8 cellular contexts compared by ENCODE assay signal in the genomic region with DNA sequence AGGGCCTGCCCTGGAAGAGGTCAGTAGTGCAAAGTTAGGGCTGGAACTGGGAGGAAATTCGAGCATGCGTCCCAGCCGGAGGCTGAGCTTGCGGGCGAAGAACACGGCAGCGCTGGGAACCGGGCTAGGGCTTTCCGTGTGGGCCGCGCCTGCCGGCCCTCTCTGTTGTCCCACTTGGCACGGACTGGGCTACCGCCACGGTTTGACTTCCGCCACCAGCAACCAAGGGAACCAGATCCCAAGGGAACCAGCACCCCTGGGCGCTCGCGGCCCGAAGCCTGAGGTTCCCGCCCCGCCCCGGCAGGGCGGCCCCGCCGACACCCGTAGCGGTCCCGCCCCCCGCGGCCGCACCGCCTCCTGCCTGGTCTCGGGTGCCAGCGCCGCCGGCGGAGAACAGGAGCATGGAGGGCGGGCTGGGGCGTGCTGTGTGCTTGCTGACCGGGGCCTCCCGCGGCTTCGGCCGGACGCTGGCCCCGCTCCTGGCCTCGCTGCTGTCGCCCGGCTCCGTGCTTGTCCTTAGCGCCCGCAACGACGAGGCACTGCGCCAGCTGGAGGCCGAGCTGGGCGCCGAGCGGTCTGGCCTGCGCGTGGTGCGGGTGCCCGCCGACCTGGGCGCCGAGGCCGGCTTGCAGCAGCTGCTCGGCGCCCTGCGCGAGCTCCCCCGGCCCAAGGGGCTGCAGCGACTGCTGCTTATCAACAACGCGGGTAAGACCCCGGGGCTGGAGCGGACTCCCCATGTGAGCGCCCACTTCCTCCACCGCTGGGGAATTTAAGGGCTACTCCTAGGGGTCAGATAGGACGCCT. TPM values are rescaled to one million over a fixed set of nuclear protein-coding genes. Genes with fewer than 3 reads are reported as not detected.
DNase-seq lines count a peak whose midpoint lies in the region; ATAC-seq and TF ChIP-seq lines count a peak whose summit lies in the region.

A gene (plus strand): TSS at position 377 of the 804 bp plus-strand sequence. CDS start 25 bp downstream, at position 402.

- H3K4me3 ChIP-seq in Peyer's patch (peak within 1 kb of the TSS; percentile 54 to 94 (median 76)), fibroblast of villous mesenchyme (ENCODE audit: low read depth, low read length) (peak within 1 kb of the TSS; percentile 80), suprapubic skin (peak within 1 kb of the TSS; percentile 60)

- H3K36me3 Mint-ChIP-seq in nephron (ENCODE audit: low read depth): no peaks in the 10 kb centered on the region

- 0% methylated on average over 14 of the region's 81 CpGs for WGBS in suprapubic skin

- TF ChIP-seq POLR2A in Peyer's patch (IDR thresholded peaks at IDR 0.05) (peak in 1 of 2 donors; percentile 27), suprapubic skin (IDR thresholded peaks at IDR 0.05) (no peak)

- H3K9me3 ChIP-seq in Peyer's patch (no peaks in the 10 kb centered on the region), suprapubic skin (no peaks in the 10 kb centered on the region)

- peak in 2 of 6 experiments; percentile 10 to 14 for TF ChIP-seq CTCF in Peyer's patch (IDR thresholded peaks at IDR 0.05)
- no peak for TF ChIP-seq CTCF in fibroblast of villous mesenchyme (IDR thresholded peaks at IDR 0.05; ENCODE audit: insufficient read depth, low read depth, low read length)
- TF ChIP-seq CTCF in nephron (IDR thresholded peaks at IDR 0.05; ENCODE audit: unreplicated experiment in 3 of 3): no peak
- TF ChIP-seq CTCF in suprapubic skin (IDR thresholded peaks at IDR 0.05): no peak

- peaks cover 0 to 31% (median 3%) of the 10 kb centered on the region in 4 donors for H3K4me1 ChIP-seq in Peyer's patch
- H3K4me1 ChIP-seq in suprapubic skin: peaks cover 24% of the 10 kb centered on the region

- no peak within 1 kb of the TSS for H3K27ac Mint-ChIP-seq in nephron

- peak within 1 kb of the TSS; percentile 83 to 86 (median 86) for H3K4me3 Mint-ChIP-seq in nephron

- peak within 1 kb of the TSS; percentile 65 to 92 (median 80) for H3K27ac ChIP-seq in Peyer's patch
- H3K27ac ChIP-seq in suprapubic skin: peak within 1 kb of the TSS; percentile 39

- H3K36me3 ChIP-seq in Peyer's patch (peaks cover 0 to 10% (median 0%) of the 10 kb centered on the region in 3 donors), suprapubic skin (peaks cover 10% of the 10 kb centered on the region)

- H3K4me1 Mint-ChIP-seq in nephron: no peaks in the 10 kb centered on the region

- H3K27me3 ChIP-seq in Peyer's patch: no peaks in the 10 kb centered on the region
- peaks cover 4% of the 10 kb centered on the region for H3K27me3 ChIP-seq in suprapubic skin

- no peaks in the 10 kb centered on the region for H3K9me3 Mint-ChIP-seq in nephron

- no peak for TF ChIP-seq EP300 in suprapubic skin (IDR thresholded peaks at IDR 0.05)

- DNase-seq in DMS153 (lab: John Stamatoyannopoulos, UW) (peak; percentile 84), HT1080 (ENCODE audit: low read depth) (peak; percentile 65), Peyer's patch (peak; percentile 42 to 89 (median 87)), fibroblast of villous mesenchyme (ENCODE audit: low read depth) (peak; percentile 54), suprapubic skin (ENCODE audit: low spot score in 2 of 2) (peak in 1 of 2 donors; percentile 81)
- peak; percentile 86 for DNase-seq in activated effector memory CD4-positive, alpha-beta T cell treated with anti-CD3 and anti-CD28 coated beads, Interleukin-2, amount 50 U/mL, for 16 hours

- peaks cover 77% of the 10 kb centered on the region for H3K27me3 Mint-ChIP-seq in nephron (ENCODE audit: low read depth)

- peak; percentile 87 for ATAC-seq in GM21381 (IDR thresholded peaks at IDR 0.05; ENCODE audit: unreplicated experiment)

RNA-seq across cellular contexts. Expression of the gene that starts here (rescaled TPM):
- total RNA-seq in HT1080 (2014; rRNA removed; shearing (Covaris generic)): 62.4 and 64.4 TPM in 2 replicates
- polyA plus RNA-seq in HT1080 (2015; cell fraction: cytosol; rRNA removed): 43.3 and 48.2 TPM in 2 replicates
- 24.9 and 26.2 TPM in 2 replicates for polyA plus RNA-seq in HT1080 (2015; cell fraction: nucleus; rRNA removed)
- total RNA-seq in Peyer's patch (10 to 100 TPM; 28.1 to 66.0 (median 52.1) TPM), fibroblast of villous mesenchyme (17.7 and 22.0 TPM in 2 replicates), suprapubic skin (10 to 100 TPM; 11.9 to 14.2 (median 14.1) TPM)
